8 cellular contexts compared by ENCODE assay signal in genomic region chr7:20199015-20199737, GRCh38. TPM values are rescaled to one million over a fixed set of nuclear protein-coding genes. Genes with fewer than 3 reads are reported as not detected.
A peak's percentile ranks its signal among the peaks of the same experiment; 100 is the strongest.
DNase-seq lines count a peak whose midpoint lies in the region; ATAC-seq and TF ChIP-seq lines count a peak whose summit lies in the region.

No MANE protein-coding gene starts in this region.

- peak; percentile 82 for ATAC-seq in GM21381 (IDR thresholded peaks at IDR 0.05; ENCODE audit: unreplicated experiment)
- peak; percentile 77 for ATAC-seq in HG03521 (IDR thresholded peaks at IDR 0.05; ENCODE audit: unreplicated experiment)
- peak; percentile 50 for ATAC-seq in effector memory CD8-positive, alpha-beta T cell (replicated peaks)
- peak; percentile 88 for ATAC-seq in omental fat pad (ENCODE audit: low FRiP score)

- DNase-seq in G401 (ENCODE audit: low spot score) (peak; percentile 5), NOMO-1 (lab: John Stamatoyannopoulos, UW; ENCODE audit: unreplicated experiment in 2 of 2) (peak; percentile 92 to 95), omental fat pad (ENCODE audit: low spot score) (peak; percentile 24), NCI-H1694 (lab: John Stamatoyannopoulos, UW) (no peak)
- DNase-seq in effector memory CD8-positive, alpha-beta T cell, result no peak
- no peak for DNase-seq in stimulated activated CD4-positive, alpha-beta T cell treated with anti-CD3 and anti-CD28 coated beads, Interleukin-2, amount 100 ng/mL, for 48 hours

- no peaks in the 10 kb centered on the region for H3K27me3 Mint-ChIP-seq in effector memory CD8-positive, alpha-beta T cell

- in situ Hi-C loops in G401 (cut with HindIII; ENCODE audit: low sequenced_read_pairs), result no loop called here

- no peak for TF ChIP-seq CTCF in omental fat pad (IDR thresholded peaks at IDR 0.05)

- H3K36me3 Mint-ChIP-seq in effector memory CD8-positive, alpha-beta T cell (ENCODE audit: insufficient read depth), result no peaks in the 10 kb centered on the region

- peaks cover 0 to 4% of the 10 kb centered on the region in 2 donors for H3K4me1 Mint-ChIP-seq in effector memory CD8-positive, alpha-beta T cell (ENCODE audit: low read depth in 2 of 2)

- H3K27ac Mint-ChIP-seq in effector memory CD8-positive, alpha-beta T cell, result peak overlapping the region; percentile 52 to 63

- H3K9me3 Mint-ChIP-seq in effector memory CD8-positive, alpha-beta T cell, result peaks cover 0 to 5% of the 10 kb centered on the region in 2 donors

- no peak overlapping the region for H3K4me3 Mint-ChIP-seq in effector memory CD8-positive, alpha-beta T cell

RNA-seq across cellular contexts. Expression of gene MACC1, which starts 18.0 kb away (rescaled TPM):
- total RNA-seq in G401 (2014; rRNA removed; shearing (Covaris generic)), result not detected in 2 replicates
- total RNA-seq in omental fat pad, result 1 to 10 TPM in 3 of 4 donors, under 1 TPM in 1; 0.46 to 5.8 (median 3.2) TPM

Comparison
In these comparisons a context has a peak if more than half of its experiments do, and no peak if none do; other contexts are left out.
1. DNase-seq: peak in G401 (single experiment), NOMO-1 (2 of 2) and omental fat pad (single experiment); none in effector memory CD8-positive, alpha-beta T cell (0 of 3), stimulated activated CD4-positive, alpha-beta T cell treated with anti-CD3 and anti-CD28 coated beads, Interleukin-2, amount 100 ng/mL, for 48 hours (0 of 2) and NCI-H1694 (single experiment).
2. Peak in every context shown above with its lines, with median percentiles within 50 percentile points of each other: ATAC-seq.